Comparison of ENCODE assay signal across 8 cellular contexts in the genomic region with DNA sequence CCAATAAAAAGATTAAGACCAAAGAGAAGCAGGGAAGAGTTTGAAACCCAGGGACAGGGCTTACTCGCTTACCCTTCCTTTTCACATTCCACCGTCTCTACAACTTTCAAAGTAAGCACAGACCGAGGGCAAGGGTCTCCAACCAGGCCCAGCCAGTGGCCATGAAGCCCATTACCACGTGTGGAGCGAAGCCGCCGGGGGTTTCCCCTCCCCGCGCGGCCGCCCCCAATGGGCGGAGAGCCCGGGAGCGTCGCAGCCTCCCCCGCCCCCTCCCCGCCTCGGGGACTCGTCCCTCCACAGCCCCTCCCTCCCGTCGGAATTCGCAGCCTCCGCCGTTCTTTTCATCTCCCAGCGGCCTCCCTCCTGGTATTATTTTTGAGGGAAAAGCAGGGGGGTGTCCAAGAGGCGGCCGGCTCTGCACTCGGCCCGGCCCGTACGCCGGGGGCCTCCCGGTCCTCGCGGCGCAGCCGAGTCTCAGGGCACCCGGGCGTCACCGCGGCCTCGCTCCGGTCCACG. TPM values are rescaled to one million over a fixed set of nuclear protein-coding genes. Genes with fewer than 3 reads are reported as not detected.
DNase-seq lines count a peak whose midpoint lies in the region; ATAC-seq and TF ChIP-seq lines count a peak whose summit lies in the region.

No MANE protein-coding gene starts in this region.

- no peak for TF ChIP-seq CTCF in type B pancreatic cell (conservative IDR thresholded peaks at IDR 0.05)

- in situ Hi-C loops in KBM-7 (cut with MboI; ENCODE audit: low pct_unique_long_range_greater_than_20kb, low sequenced_read_pairs), result no loop called here

- no peaks in the 10 kb centered on the region for H3K9me3 Mint-ChIP-seq in activated naive CD8-positive, alpha-beta T cell treated with anti-CD3 and anti-CD28 coated beads, Interleukin-2, amount 50 U/mL, for 24 hours
- H3K9me3 Mint-ChIP-seq in type B pancreatic cell, result peaks cover 8% of the 10 kb centered on the region

- DNase-seq in DMS114 treated with DMSO at 0.1 percent for 48 hours (lab: John Stamatoyannopoulos, UW; ENCODE audit: unreplicated experiment), result peak; percentile 43
- DNase-seq in KBM-7, result peak; percentile 66
- DNase-seq in SW480 (ENCODE audit: low spot score), result peak; percentile 71
- DNase-seq in activated naive CD8-positive, alpha-beta T cell treated with anti-CD3 and anti-CD28 coated beads, Interleukin-2, amount 50 U/mL, for 24 hours, result peak; percentile 85
- DNase-seq in cardiac septum (ENCODE audit: low spot score), result peak; percentile 85
- DNase-seq in pons (ENCODE audit: low spot score), result peak; percentile 66
- DNase-seq in type B pancreatic cell (ENCODE audit: extremely low spot score, unreplicated experiment), result peak; percentile 84

- H3K36me3 Mint-ChIP-seq in activated naive CD8-positive, alpha-beta T cell treated with anti-CD3 and anti-CD28 coated beads, Interleukin-2, amount 50 U/mL, for 24 hours (ENCODE audit: low read depth), result peaks cover 44% of the 10 kb centered on the region
- peaks cover 22% of the 10 kb centered on the region for H3K36me3 Mint-ChIP-seq in type B pancreatic cell

- H3K27ac Mint-ChIP-seq in activated naive CD8-positive, alpha-beta T cell treated with anti-CD3 and anti-CD28 coated beads, Interleukin-2, amount 50 U/mL, for 24 hours, result peak overlapping the region; percentile 98
- peak overlapping the region; percentile 84 for H3K27ac Mint-ChIP-seq in type B pancreatic cell

- H3K27me3 Mint-ChIP-seq in activated naive CD8-positive, alpha-beta T cell treated with anti-CD3 and anti-CD28 coated beads, Interleukin-2, amount 50 U/mL, for 24 hours, result no peaks in the 10 kb centered on the region
- H3K27me3 Mint-ChIP-seq in type B pancreatic cell, result no peaks in the 10 kb centered on the region

- intact Hi-C loops in cardiac septum (cut with DNase I), result loop anchor here (2.0 to 10.0 kb wide), 3 partner anchors 52 to 471 kb away; a partner anchor contains a TSS

- ATAC-seq in GM21619 (IDR thresholded peaks at IDR 0.05; ENCODE audit: unreplicated experiment), result peak; percentile 24
- peak; percentile 48 for ATAC-seq in activated naive CD8-positive, alpha-beta T cell treated with anti-CD3 and anti-CD28 coated beads, Interleukin-2, amount 50 U/mL, for 24 hours

- H3K4me3 Mint-ChIP-seq in activated naive CD8-positive, alpha-beta T cell treated with anti-CD3 and anti-CD28 coated beads, Interleukin-2, amount 50 U/mL, for 24 hours, result peak overlapping the region; percentile 93
- H3K4me3 Mint-ChIP-seq in type B pancreatic cell, result peak overlapping the region; percentile 99

- H3K4me1 Mint-ChIP-seq in activated naive CD8-positive, alpha-beta T cell treated with anti-CD3 and anti-CD28 coated beads, Interleukin-2, amount 50 U/mL, for 24 hours, result peaks cover 54% of the 10 kb centered on the region
- H3K4me1 Mint-ChIP-seq in type B pancreatic cell (ENCODE audit: unreplicated experiment), result peaks cover 34% of the 10 kb centered on the region

RNA-seq across cellular contexts. Expression of a gene that starts 0.7 kb away (rescaled TPM):
- total RNA-seq in cardiac septum (348 TPM), type B pancreatic cell (ENCODE audit: low replicate concordance) (563 and 883 TPM in 2 replicates)

RNA-seq across cellular contexts. Expression of a gene that starts 52.2 kb away (rescaled TPM):
- total RNA-seq in cardiac septum (99.4 TPM), type B pancreatic cell (ENCODE audit: low replicate concordance) (67.5 and 108 TPM in 2 replicates)

Comparison
In these comparisons a context has a peak if more than half of its experiments do, and no peak if none do; other contexts are left out.
1. Peak in every context shown above with its lines: DNase-seq and ATAC-seq.